In the genomic region with DNA sequence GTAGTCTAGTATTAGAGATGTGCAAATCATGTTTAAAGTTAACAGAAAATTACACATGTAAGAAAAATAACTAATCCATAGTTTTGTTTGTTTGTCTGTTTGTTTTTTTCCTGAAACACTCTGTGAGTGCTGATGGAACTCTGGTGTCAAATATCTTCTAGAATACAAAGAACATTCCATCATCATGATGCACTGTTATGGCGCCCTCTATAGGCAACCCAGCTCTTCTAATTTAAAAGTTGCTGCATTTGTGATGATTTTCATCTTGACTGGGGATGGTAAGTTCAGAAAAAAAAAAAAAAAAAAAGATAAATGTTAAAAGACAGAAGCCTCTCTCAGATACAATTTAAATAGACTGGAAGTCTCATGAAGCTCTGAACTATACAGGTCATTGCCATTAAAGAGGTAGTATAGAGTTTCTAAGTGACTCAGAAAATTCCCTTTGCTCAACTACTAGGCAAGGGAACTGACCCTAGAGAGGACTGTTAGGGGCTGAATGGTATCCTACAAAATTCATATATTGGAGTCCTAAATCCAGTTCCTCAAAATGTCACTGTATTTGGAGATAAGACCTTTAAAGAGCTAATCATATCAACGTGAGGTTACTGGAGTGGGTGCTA, we compare ENCODE assay signal across 10 cellular contexts.
DNase-seq lines count a peak whose midpoint lies in the region; ATAC-seq and TF ChIP-seq lines count a peak whose summit lies in the region.
"Had no signal": no experiment of that assay in that cellular context is flagged by ENCODE, and none has a peak within 500 bp of the region (broad histone marks: within the 10 kb centered on the region; RNA-seq: fewer than 3 reads in every experiment).

No MANE protein-coding gene starts in this region.

- CTCF ChIA-PET in activated CD8-positive, alpha-beta T cell treated with anti-CD3 and anti-CD28 coated beads, Interleukin-2, amount 10 ng/mL, durations not matched to agents 7 days and 5 days (lab: Charles Lee): interaction anchor here (1.1 kb wide), 1 partner anchor 20 kb away, joined by 3 read pairs; no protein-coding TSS in a partner anchor

- POLR2A ChIA-PET in activated CD8-positive, alpha-beta T cell treated with anti-CD3 and anti-CD28 coated beads, Interleukin-2, amount 10 ng/mL, durations not matched to agents 7 days and 5 days (lab: Charles Lee): interaction anchor here (0.6 kb wide), 1 partner anchor 1989 kb away, joined by 4 read pairs; no protein-coding TSS in a partner anchor

- DNase-seq in NCI-H526 treated with DMSO at 0.1 percent for 48 hours (lab: John Stamatoyannopoulos, UW) (peak; percentile 18), endodermal cell (no peak), Peyer's patch (no peak)
- DNase-seq in activated CD8-positive, alpha-beta T cell treated with anti-CD3 and anti-CD28 coated beads, Interleukin-2, amount 10 ng/mL, durations not matched to agents 7 days and 5 days: no peak
- DNase-seq: activated T-cell treated with anti-CD3 and anti-CD28 coated beads, Interleukin-2, amount 50 U/mL, for 24 hours; spleen had no signal

- H3K4me1 Mint-ChIP-seq in endodermal cell (peaks cover 14% of the 10 kb centered on the region), nephron (no peaks in the 10 kb centered on the region)
- H3K4me1 Mint-ChIP-seq in activated CD8-positive, alpha-beta T cell treated with anti-CD3 and anti-CD28 coated beads, Interleukin-2, amount 10 ng/mL, durations not matched to agents 7 days and 5 days (ENCODE audit: low read depth): no peaks in the 10 kb centered on the region

- H3K36me3 ChIP-seq in endodermal cell (ENCODE audit: control insufficient read depth, insufficient read depth, low read length) (no peaks in the 10 kb centered on the region), Peyer's patch (no peaks in the 10 kb centered on the region)
- H3K36me3 ChIP-seq: spleen had no signal

- peaks cover 19% of the 10 kb centered on the region for H3K36me3 Mint-ChIP-seq in endodermal cell (ENCODE audit: low read depth)
- no peaks in the 10 kb centered on the region for H3K36me3 Mint-ChIP-seq in nephron (ENCODE audit: low read depth)
- no peaks in the 10 kb centered on the region for H3K36me3 Mint-ChIP-seq in activated CD8-positive, alpha-beta T cell treated with anti-CD3 and anti-CD28 coated beads, Interleukin-2, amount 10 ng/mL, durations not matched to agents 7 days and 5 days (ENCODE audit: low read depth)

- H3K9ac ChIP-seq in endodermal cell (ENCODE audit: extremely low read depth, low read length, poor library complexity, severe bottlenecking): no peak overlapping the region

- H3K4me3 ChIP-seq in GM12875 (ENCODE audit: low read depth, low read length) (no peak overlapping the region), endodermal cell (ENCODE audit: low read length) (no peak overlapping the region), Peyer's patch (no peak overlapping the region)
- H3K4me3 ChIP-seq: spleen had no signal

- no peak overlapping the region for H3K27ac ChIP-seq in endodermal cell (ENCODE audit: low read depth, low read length)
- H3K27ac ChIP-seq in Peyer's patch: no peak overlapping the region
- H3K27ac ChIP-seq: spleen had no signal

- 0 out of 2 replicates have a peak, but pooled peaks have one; percentile 2 for TF ChIP-seq CTCF in GM12875 (IDR thresholded peaks at IDR 0.05; ENCODE audit: borderline replicate concordance, insufficient read depth, low read depth, low read length)
- peak; percentile 76 for TF ChIP-seq CTCF in endodermal cell (conservative IDR thresholded peaks at IDR 0.05)
- peak; percentile 39 to 56 (median 46) for TF ChIP-seq CTCF in nephron (IDR thresholded peaks at IDR 0.05; ENCODE audit: unreplicated experiment in 3 of 3)
- TF ChIP-seq CTCF in Peyer's patch (IDR thresholded peaks at IDR 0.05): no peak

- H3K27me3 ChIP-seq in endodermal cell (ENCODE audit: control insufficient read depth, insufficient read depth, low read length, poor library complexity, severe bottlenecking) (no peaks in the 10 kb centered on the region), Peyer's patch (no peaks in the 10 kb centered on the region)
- H3K27me3 ChIP-seq: spleen had no signal

- H3K4me3 Mint-ChIP-seq in endodermal cell: no peak overlapping the region
- H3K4me3 Mint-ChIP-seq in nephron: no peak overlapping the region
- H3K4me3 Mint-ChIP-seq in activated CD8-positive, alpha-beta T cell treated with anti-CD3 and anti-CD28 coated beads, Interleukin-2, amount 10 ng/mL, durations not matched to agents 7 days and 5 days: no peak overlapping the region
- H3K4me3 Mint-ChIP-seq: activated T-cell treated with anti-CD3 and anti-CD28 coated beads, Interleukin-2, amount 50 U/mL, for 24 hours had no signal

- 70 to 73% methylated on average over 1 of the region's 2 CpGs for WGBS in endodermal cell (ENCODE audit: insufficient coverage in 1 of 2, insufficient read length in 1 of 2), 2 experiments

- TF ChIP-seq POLR2A in Peyer's patch (IDR thresholded peaks at IDR 0.05): no peak

- H3K4me1 ChIP-seq in endodermal cell (ENCODE audit: control insufficient read depth, insufficient read depth, low read length) (no peaks in the 10 kb centered on the region), Peyer's patch (no peaks in the 10 kb centered on the region)
- H3K4me1 ChIP-seq: spleen had no signal

- H3K9me3 Mint-ChIP-seq in endodermal cell (peaks cover 19% of the 10 kb centered on the region), nephron (peaks cover 6% of the 10 kb centered on the region)
- H3K9me3 Mint-ChIP-seq in activated CD8-positive, alpha-beta T cell treated with anti-CD3 and anti-CD28 coated beads, Interleukin-2, amount 10 ng/mL, durations not matched to agents 7 days and 5 days (ENCODE audit: insufficient read depth): peaks cover 4% of the 10 kb centered on the region

- H3K27ac Mint-ChIP-seq in endodermal cell (peak overlapping the region; percentile 17), nephron (no peak overlapping the region)
- H3K27ac Mint-ChIP-seq in activated CD8-positive, alpha-beta T cell treated with anti-CD3 and anti-CD28 coated beads, Interleukin-2, amount 10 ng/mL, durations not matched to agents 7 days and 5 days: no peak overlapping the region
- H3K27ac Mint-ChIP-seq: activated T-cell treated with anti-CD3 and anti-CD28 coated beads, Interleukin-2, amount 50 U/mL, for 24 hours had no signal

- ATAC-seq in GM21360 (IDR thresholded peaks at IDR 0.05; ENCODE audit: unreplicated experiment) (no peak), GM18867 (IDR thresholded peaks at IDR 0.05; ENCODE audit: unreplicated experiment) (no peak)
- ATAC-seq in activated CD8-positive, alpha-beta T cell treated with anti-CD3 and anti-CD28 coated beads, Interleukin-2, amount 10 ng/mL, durations not matched to agents 7 days and 5 days: no peak

- H3K27me3 Mint-ChIP-seq in endodermal cell (ENCODE audit: insufficient read depth) (no peaks in the 10 kb centered on the region), nephron (ENCODE audit: low read depth) (no peaks in the 10 kb centered on the region)
- H3K27me3 Mint-ChIP-seq in activated CD8-positive, alpha-beta T cell treated with anti-CD3 and anti-CD28 coated beads, Interleukin-2, amount 10 ng/mL, durations not matched to agents 7 days and 5 days (ENCODE audit: low read depth): no peaks in the 10 kb centered on the region
- H3K27me3 Mint-ChIP-seq: activated T-cell treated with anti-CD3 and anti-CD28 coated beads, Interleukin-2, amount 50 U/mL, for 24 hours had no signal

- H3K9me3 ChIP-seq in endodermal cell (ENCODE audit: control insufficient read depth, low read length): peaks cover 20% of the 10 kb centered on the region
- H3K9me3 ChIP-seq in Peyer's patch: no peaks in the 10 kb centered on the region

Comparison
In these comparisons a context has a peak if more than half of its experiments do, and no peak if none do; other contexts are left out.
1. CTCF ChIP-seq: peak in GM12875 (single experiment), endodermal cell (single experiment) and nephron (3 of 3); none in Peyer's patch (0 of 6).